8 cellular contexts compared by ENCODE assay signal in the genomic region with DNA sequence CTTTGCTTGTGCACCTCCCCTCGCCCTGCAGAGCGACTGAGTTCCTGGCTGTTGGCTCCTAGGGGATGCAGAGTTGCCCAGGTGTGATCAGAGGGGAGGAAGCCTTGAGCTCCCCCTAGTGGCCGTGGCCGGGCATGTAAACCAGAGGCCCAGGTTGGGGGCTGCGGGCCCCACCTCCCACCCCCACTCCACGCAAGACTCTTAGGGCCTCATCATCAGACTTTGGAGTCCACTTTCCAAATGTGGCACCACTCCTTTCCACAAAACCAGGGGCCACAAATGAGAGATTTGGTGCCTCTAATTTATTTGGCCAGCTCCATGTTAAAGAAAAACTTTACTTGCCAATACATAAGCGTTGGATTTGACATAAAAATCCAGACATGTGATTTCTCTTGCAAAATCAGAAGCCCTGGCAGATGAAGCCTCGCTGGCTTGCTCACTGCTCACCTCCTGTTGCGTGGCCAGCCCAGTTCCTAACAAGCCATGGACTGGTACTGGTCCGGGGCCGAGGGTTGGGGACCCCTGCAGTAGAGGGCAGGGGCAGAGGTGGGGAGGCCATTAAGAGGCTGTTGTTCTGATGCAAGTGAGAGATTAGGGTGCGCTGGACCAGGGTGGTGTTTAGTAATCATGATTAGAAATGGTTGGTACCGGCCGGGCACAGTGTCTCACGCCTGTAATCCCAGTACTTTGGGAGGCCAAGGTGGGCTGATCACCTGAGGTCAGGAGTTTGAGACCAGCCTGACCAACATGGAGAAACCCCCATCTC. TPM values are rescaled to one million over a fixed set of nuclear protein-coding genes. Genes with fewer than 3 reads are reported as not detected.
DNase-seq lines count a peak whose midpoint lies in the region; TF ChIP-seq lines count a peak whose summit lies in the region.

No MANE protein-coding gene starts in this region.

- H3K9me3 Mint-ChIP-seq in nephron progenitor cell, result peaks cover 30% of the 10 kb centered on the region

- H3K27ac Mint-ChIP-seq in nephron progenitor cell, result no peak overlapping the region

- H3K27me3 Mint-ChIP-seq in nephron progenitor cell (ENCODE audit: low read depth, poor library complexity), result peaks cover 23% of the 10 kb centered on the region

- H3K36me3 ChIP-seq in MG63 (no peaks in the 10 kb centered on the region), tibial nerve (no peaks in the 10 kb centered on the region)

- no peak overlapping the region for H3K27ac ChIP-seq in tibial nerve

- H3K4me3 Mint-ChIP-seq in nephron progenitor cell, result no peak overlapping the region

- peaks cover 8% of the 10 kb centered on the region for H3K4me1 Mint-ChIP-seq in nephron progenitor cell

- DNase-seq in GM03348 (ENCODE audit: low spot score) (peak; percentile 80), MG63 (peak; percentile 45), epithelial cell of esophagus (ENCODE audit: low read depth) (no peak), nephron progenitor cell (peak; percentile 59), tibial nerve (ENCODE audit: low spot score in 2 of 2) (peak in 1 of 2 donors; percentile 40), ureter (ENCODE audit: low spot score) (no peak), GDM1 (lab: John Stamatoyannopoulos, UW) (no peak)
- DNase-seq in activated CD8-positive, alpha-beta memory T cell treated with anti-CD3 and anti-CD28 coated beads for 24 hours, result peak; percentile 82

- TF ChIP-seq EP300 in tibial nerve (IDR thresholded peaks at IDR 0.05), result peak in 1 of 2 donors; percentile 9

- H3K4me3 ChIP-seq in MG63 (no peak overlapping the region), epithelial cell of esophagus (ENCODE audit: low read length) (no peak overlapping the region), tibial nerve (no peak overlapping the region)

- TF ChIP-seq CTCF in epithelial cell of esophagus (IDR thresholded peaks at IDR 0.05; ENCODE audit: insufficient read depth, low read depth, low read length, missing control alignments), result peak; percentile 16
- peak; percentile 76 for TF ChIP-seq CTCF in nephron progenitor cell (IDR thresholded peaks at IDR 0.05)
- TF ChIP-seq CTCF in tibial nerve (IDR thresholded peaks at IDR 0.05), result peak; percentile 68 to 90 (median 81)

- no peaks in the 10 kb centered on the region for H3K4me1 ChIP-seq in tibial nerve

- H3K36me3 Mint-ChIP-seq in nephron progenitor cell (ENCODE audit: low read depth), result no peaks in the 10 kb centered on the region

- H3K9me3 ChIP-seq in MG63 (peaks cover 2% of the 10 kb centered on the region; the same call in 1 of the 2 replicates), tibial nerve (peaks cover 0 to 14% (median 0%) of the 10 kb centered on the region in 4 donors)

- no peak for TF ChIP-seq POLR2A in tibial nerve (IDR thresholded peaks at IDR 0.05)

- no peaks in the 10 kb centered on the region for H3K27me3 ChIP-seq in MG63
- no peaks in the 10 kb centered on the region for H3K27me3 ChIP-seq in tibial nerve

- WGBS in tibial nerve, 2 donors, result 65 to 69% methylated on average over 11 to 15 of the region's 15 CpGs

RNA-seq across cellular contexts. Expression of gene GAS7, which starts 28.7 kb away (rescaled TPM):
- 0.91 and 8.7 TPM in 2 replicates for total RNA-seq in MG63 (2014; rRNA removed; shearing (Covaris generic); ENCODE audit: low replicate concordance)
- total RNA-seq in tibial nerve, result 100 to 1,000 TPM; 242 to 309 (median 264) TPM
- 31.2 TPM for total RNA-seq in ureter

Comparison
In these comparisons a context has a peak if more than half of its experiments do, and no peak if none do; other contexts are left out.
1. DNase-seq: peak in GM03348 (single experiment), MG63 (single experiment), activated CD8-positive, alpha-beta memory T cell treated with anti-CD3 and anti-CD28 coated beads for 24 hours (single experiment) and nephron progenitor cell (single experiment); none in epithelial cell of esophagus (single experiment), ureter (single experiment) and GDM1 (single experiment).
2. CTCF ChIP-seq: peak in every context shown above with its lines; median percentile 81 in tibial nerve; 76 in nephron progenitor cell; 16 in epithelial cell of esophagus.